In genomic region chr5:132487841-132488555, GRCh38 we compare ENCODE assay signal across 9 cellular contexts. TPM values are rescaled to one million over a fixed set of nuclear protein-coding genes. Genes with fewer than 3 reads are reported as not detected.
A peak's percentile ranks its signal among the peaks of the same experiment; 100 is the strongest.
DNase-seq lines count a peak whose midpoint lies in the region; ATAC-seq and TF ChIP-seq lines count a peak whose summit lies in the region.
"Had no signal": no experiment of that assay in that cellular context is flagged by ENCODE, and none has a peak within 500 bp of the region (broad histone marks: within the 10 kb centered on the region; RNA-seq: fewer than 3 reads in every experiment).

No MANE protein-coding gene starts in this region.

- peaks cover 64 to 78% (median 73%) of the 10 kb centered on the region in 3 donors for H3K4me1 Mint-ChIP-seq in CD8-positive, alpha-beta memory T cell

- H3K9me3 ChIP-seq in CD8-positive, alpha-beta memory T cell (ENCODE audit: low read length) = no peaks in the 10 kb centered on the region
- H3K9me3 ChIP-seq in adipocyte (ENCODE audit: control insufficient read depth, low read length) = no peaks in the 10 kb centered on the region
- peaks cover 13% of the 10 kb centered on the region for H3K9me3 ChIP-seq in neutrophil

- no peaks in the 10 kb centered on the region for H3K27me3 ChIP-seq in CD8-positive, alpha-beta memory T cell (ENCODE audit: insufficient read depth, low read length, poor library complexity, severe bottlenecking)
- H3K27me3 ChIP-seq in adipocyte (replicated peaks; ENCODE audit: control insufficient read depth, insufficient read depth, low read length) (no peaks in the 10 kb centered on the region), neutrophil (no peaks in the 10 kb centered on the region)
- H3K27me3 ChIP-seq: brain microvascular endothelial cell had no signal

- peak overlapping the region; percentile 96 for H3K27ac ChIP-seq in CD8-positive, alpha-beta memory T cell (ENCODE audit: low read depth, low read length)
- peak overlapping the region; percentile 100 for H3K27ac ChIP-seq in neutrophil
- H3K27ac ChIP-seq: brain microvascular endothelial cell had no signal

- peaks cover 68% of the 10 kb centered on the region for H3K36me3 ChIP-seq in CD8-positive, alpha-beta memory T cell (ENCODE audit: insufficient read depth, low read length)
- H3K36me3 ChIP-seq in adipocyte (ENCODE audit: control insufficient read depth, insufficient read depth, low read length, severe bottlenecking) (peaks cover 49% of the 10 kb centered on the region), neutrophil (peaks cover 67% of the 10 kb centered on the region)

- ATAC-seq in GM21367 (IDR thresholded peaks at IDR 0.05; ENCODE audit: unreplicated experiment) (no peak), HG02870 (IDR thresholded peaks at IDR 0.05; ENCODE audit: unreplicated experiment) (no peak), HG02763 (IDR thresholded peaks at IDR 0.05; ENCODE audit: unreplicated experiment) (no peak), GM21515 (IDR thresholded peaks at IDR 0.05; ENCODE audit: unreplicated experiment) (no peak)

- peak overlapping the region; percentile 92 for H3K9ac ChIP-seq in adipocyte (ENCODE audit: low read length)

- peak overlapping the region; percentile 88 to 99 (median 96) for H3K4me3 Mint-ChIP-seq in CD8-positive, alpha-beta memory T cell

- POLR2A ChIA-PET in CD8-positive, alpha-beta memory T cell (lab: Charles Lee) = interaction anchor here (1.0 to 7.3 kb wide), 12 partner anchors 8 to 100 kb away, joined by 3 to 104 read pairs (median 13); no protein-coding TSS in a partner anchor

- H3K27me3 Mint-ChIP-seq in CD8-positive, alpha-beta memory T cell = peaks cover 0 to 17% of the 10 kb centered on the region in 2 donors

- no peaks in the 10 kb centered on the region for H3K9me3 Mint-ChIP-seq in CD8-positive, alpha-beta memory T cell

- TF ChIP-seq CTCF in neutrophil (IDR thresholded peaks at IDR 0.05) = no peak

- H3K27ac Mint-ChIP-seq in CD8-positive, alpha-beta memory T cell = peak overlapping the region; percentile 93 to 100 (median 96)

- peak in 3 of 5 donors; percentile 10 to 38 (median 15) for DNase-seq in CD8-positive, alpha-beta memory T cell
- peak; percentile 77 for DNase-seq in NAMALWA (ENCODE audit: low spot score)
- no peak for DNase-seq in adipocyte (ENCODE audit: low read depth)
- DNase-seq: brain microvascular endothelial cell had no signal

- CTCF ChIA-PET in CD8-positive, alpha-beta memory T cell (lab: Charles Lee) = interaction anchor here (1.6 to 14.5 kb wide), 12 partner anchors 8 to 101 kb away, joined by 3 to 222 read pairs (median 61); no protein-coding TSS in a partner anchor

- peaks cover 78% of the 10 kb centered on the region for H3K4me1 ChIP-seq in CD8-positive, alpha-beta memory T cell (ENCODE audit: insufficient read depth, low read length)
- H3K4me1 ChIP-seq in adipocyte (ENCODE audit: control insufficient read depth, insufficient read depth, low read length) (peaks cover 30% of the 10 kb centered on the region), neutrophil (ENCODE audit: control insufficient read depth in 1 of 2, insufficient read depth in 1 of 2, low read depth in 1 of 2, low read length in 1 of 2) (peaks cover 74 to 82% of the 10 kb centered on the region in 2 experiments)

- H3K36me3 Mint-ChIP-seq in CD8-positive, alpha-beta memory T cell = peaks cover 45 to 77% (median 53%) of the 10 kb centered on the region in 3 donors

- peak overlapping the region; percentile 88 for H3K4me3 ChIP-seq in CD8-positive, alpha-beta memory T cell (ENCODE audit: low read length)
- H3K4me3 ChIP-seq in adipocyte (ENCODE audit: low read length) (peak overlapping the region; percentile 93), neutrophil (ENCODE audit: low read depth in 1 of 2, low read length in 1 of 2) (peak overlapping the region; percentile 99)

RNA-seq across cellular contexts. Expression of gene IRF1, which starts 2.6 kb away (rescaled TPM):
- total RNA-seq in CD8-positive, alpha-beta memory T cell = 100 to 1,000 TPM; 115 to 121 TPM
- 204 TPM for polyA plus RNA-seq in CD8-positive, alpha-beta memory T cell

RNA-seq across cellular contexts. Expression of gene IL5, which starts 55.3 kb away (rescaled TPM):
- total RNA-seq in CD8-positive, alpha-beta memory T cell = 10 to 100 TPM; 83.0 to 84.3 TPM
- not detected for polyA plus RNA-seq in CD8-positive, alpha-beta memory T cell
